ENCODE assay signal across 7 cellular contexts in the genomic region with DNA sequence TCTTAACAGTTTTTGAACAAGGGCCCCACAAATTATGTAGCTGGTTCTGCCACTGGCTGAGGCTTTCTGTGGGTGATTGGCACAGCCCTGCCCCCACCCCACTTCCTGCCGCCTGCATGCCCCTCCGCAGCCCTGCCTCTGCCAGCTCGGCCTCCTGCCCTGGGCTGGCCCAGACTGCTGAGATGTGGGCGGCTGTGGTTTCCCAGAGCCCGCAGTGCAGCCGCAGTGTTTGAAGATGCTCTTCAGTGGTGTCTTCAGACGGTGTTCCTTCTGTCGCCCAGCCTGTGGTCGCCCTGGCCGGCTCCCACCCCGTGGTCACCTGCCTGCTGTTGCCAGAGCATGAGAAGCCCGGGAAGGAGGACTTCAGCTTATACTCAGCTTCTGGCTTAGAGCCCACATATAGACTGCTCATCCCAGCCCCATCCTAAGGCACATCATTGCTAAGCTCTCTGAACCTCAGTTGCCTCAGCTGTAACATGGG.
DNase-seq lines count a peak whose midpoint lies in the region; ATAC-seq lines count a peak whose summit lies in the region.

No MANE protein-coding gene starts in this region.

- peak; percentile 18 for DNase-seq in activated CD4-positive, alpha-beta T cell treated with anti-CD3 and anti-CD28 coated beads for 1 hour
- DNase-seq in effector CD8-positive, alpha-beta T cell (lab: John Stamatoyannopoulos, UW), result peak; percentile 10
- DNase-seq in stimulated activated CD4-positive, alpha-beta T cell treated with anti-CD3 and anti-CD28 coated beads, TNF-alpha, amount 100 ng/mL, for 4 hours (ENCODE audit: low read depth in 3 of 3), result peak in 2 of 3 experiments; percentile 4 to 12
- DNase-seq in NCI-H510A treated with DMSO at 0.1 percent for 48 hours (lab: John Stamatoyannopoulos, UW) (no peak), HCEC 1CT (no peak)

- ATAC-seq in HG03469 (IDR thresholded peaks at IDR 0.05; ENCODE audit: unreplicated experiment), result peak; percentile 77
- no peak for ATAC-seq in HG03354 (IDR thresholded peaks at IDR 0.05; ENCODE audit: poor library complexity, severe bottlenecking, unreplicated experiment)

Comparison
In these comparisons a context has a peak if more than half of its experiments do, and no peak if none do; other contexts are left out.
1. DNase-seq: peak in activated CD4-positive, alpha-beta T cell treated with anti-CD3 and anti-CD28 coated beads for 1 hour (single experiment), effector CD8-positive, alpha-beta T cell (single experiment) and stimulated activated CD4-positive, alpha-beta T cell treated with anti-CD3 and anti-CD28 coated beads, TNF-alpha, amount 100 ng/mL, for 4 hours (2 of 3); none in NCI-H510A treated with DMSO at 0.1 percent for 48 hours (single experiment) and HCEC 1CT (single experiment).